ENCODE assay signal across 8 cellular contexts in genomic region chr21:39445339-39446269, GRCh38. TPM values are rescaled to one million over a fixed set of nuclear protein-coding genes. Genes with fewer than 3 reads are reported as not detected.
DNase-seq lines count a peak whose midpoint lies in the region; ATAC-seq and TF ChIP-seq lines count a peak whose summit lies in the region.

Gene LCA5L, minus strand, starts transcription at chr21:39445778. Its CDS starts 17,285 bp downstream, at chr21:39428493.

- H2AFZ ChIP-seq in OCI-LY7 (ENCODE audit: low read length) = peak within 1 kb of the TSS; percentile 85

- peak; percentile 89 for ATAC-seq in GM21528 (IDR thresholded peaks at IDR 0.05; ENCODE audit: low FRiP score, unreplicated experiment)

- H4K20me1 ChIP-seq in OCI-LY7 (ENCODE audit: insufficient read depth, low read length) = no peaks in the 10 kb centered on the region

- H3K4me2 ChIP-seq in OCI-LY7 (ENCODE audit: low read length) = peak within 1 kb of the TSS; percentile 83

- no peaks in the 10 kb centered on the region for H3K79me2 ChIP-seq in OCI-LY7 (ENCODE audit: insufficient read depth, low read depth, low read length)

- CTCF ChIA-PET in OCI-LY7 (lab: Charles Lee; ENCODE audit: unreplicated experiment) = interaction anchor here (1.2 kb wide), 1 partner anchor 126 kb away, joined by 3 read pairs; no protein-coding TSS in a partner anchor

- 0 out of 2 replicates have a peak, but pooled peaks have one; percentile 13 for TF ChIP-seq CTCF in OCI-LY7 (conservative IDR thresholded peaks at IDR 0.05; ENCODE audit: low read length)

- DNase-seq in DMS153 treated with DMSO at 0.1 percent for 48 hours (lab: John Stamatoyannopoulos, UW; ENCODE audit: unreplicated experiment) = peak; percentile 86
- peak; percentile 80 for DNase-seq in HuH-7.5 (ENCODE audit: low spot score)
- DNase-seq in OCI-LY7 (ENCODE audit: low spot score) = peak; percentile 93
- peak; percentile 93 for DNase-seq in activated T-cell treated with anti-CD3 and anti-CD28 coated beads for 48 hours (ENCODE audit: low read depth)
- peak; percentile 93 to 95 for DNase-seq in erythroblast (lab: John Stamatoyannopoulos, UW)
- peak; percentile 81 to 85 for DNase-seq in stimulated activated CD8-positive, alpha-beta memory T cell treated with anti-CD3 and anti-CD28 coated beads, Interleukin-7, amount 100 ng/mL, for 1 hour (ENCODE audit: low read depth in 2 of 2)

- H3K4me3 ChIP-seq in OCI-LY7 (ENCODE audit: low read depth, low read length, poor library complexity, severe bottlenecking) (peak within 1 kb of the TSS; percentile 74), muscle layer of colon (ENCODE audit: low read depth in 1 of 2, low read length in 2 of 2) (peak within 1 kb of the TSS; percentile 50 to 78)

- 0 out of 2 replicates have a peak, but pooled peaks cover 4% of the 10 kb centered on the region for H3K9me2 ChIP-seq in OCI-LY7 (ENCODE audit: insufficient read depth, low read length)

- intact Hi-C loops in OCI-LY7 (cut with micrococcal nuclease; ENCODE audit: unreplicated experiment) = loop anchor here (2.0 kb wide), 1 partner anchor 265 kb away; no protein-coding TSS in a partner anchor

- peak within 1 kb of the TSS; percentile 84 for H3K9ac ChIP-seq in muscle layer of colon (ENCODE audit: low read length)

- TSS peak; percentile 95 for BruUV-seq in OCI-LY7 (replicated peaks; lab: Mats Ljungman, UMichigan)

- H3K4me1 ChIP-seq in OCI-LY7 (ENCODE audit: insufficient read depth, low read length, poor library complexity, severe bottlenecking) (peaks cover 14% of the 10 kb centered on the region), muscle layer of colon (ENCODE audit: insufficient read depth, low read length) (peaks cover 14% of the 10 kb centered on the region)

- H3K9me3 ChIP-seq in OCI-LY7 (ENCODE audit: low read length) (no peaks in the 10 kb centered on the region), muscle layer of colon (ENCODE audit: low read length) (no peaks in the 10 kb centered on the region)

- TF ChIP-seq POLR2A in erythroblast (IDR thresholded peaks at IDR 0.05; ENCODE audit: low read length) = peak; percentile 66

- no peaks in the 10 kb centered on the region for H3K36me3 ChIP-seq in OCI-LY7 (ENCODE audit: insufficient read depth, low read length)
- H3K36me3 ChIP-seq in muscle layer of colon (ENCODE audit: insufficient read depth, low read length) = no peaks in the 10 kb centered on the region

- H3K27me3 ChIP-seq in muscle layer of colon (ENCODE audit: control insufficient read depth in 1 of 2, insufficient read depth in 2 of 2, low read length in 2 of 2) = no peaks in the 10 kb centered on the region

- H3K27ac ChIP-seq in OCI-LY7 (ENCODE audit: low read depth, low read length, poor library complexity, severe bottlenecking) = peak within 1 kb of the TSS; percentile 9
- H3K27ac ChIP-seq in muscle layer of colon (ENCODE audit: low read depth, low read length) = peak within 1 kb of the TSS; percentile 88

- POLR2A ChIA-PET in OCI-LY7 (lab: Charles Lee) = interaction anchor here (0.8 to 1.3 kb wide), 2 partner anchors 16 to 26 kb away, joined by 3 read pairs; no protein-coding TSS in a partner anchor

RNA-seq across cellular contexts. Expression of gene LCA5L, which starts in this region (rescaled TPM):
- 0.35 TPM in 1 of 2 replicates, not detected in the other for total RNA-seq in OCI-LY7 (2014; rRNA removed; shearing (Covaris generic))
- total RNA-seq in OCI-LY7 (2022) = 1.8 and 2.3 TPM in 2 replicates

Comparison
In these comparisons a context has a peak if more than half of its experiments do, and no peak if none do; other contexts are left out.
1. Peak in every context shown above with its lines: DNase-seq, ATAC-seq, H3K4me3 ChIP-seq and H3K27ac ChIP-seq.